ENCODE assay signal across 9 cellular contexts in the genomic region with DNA sequence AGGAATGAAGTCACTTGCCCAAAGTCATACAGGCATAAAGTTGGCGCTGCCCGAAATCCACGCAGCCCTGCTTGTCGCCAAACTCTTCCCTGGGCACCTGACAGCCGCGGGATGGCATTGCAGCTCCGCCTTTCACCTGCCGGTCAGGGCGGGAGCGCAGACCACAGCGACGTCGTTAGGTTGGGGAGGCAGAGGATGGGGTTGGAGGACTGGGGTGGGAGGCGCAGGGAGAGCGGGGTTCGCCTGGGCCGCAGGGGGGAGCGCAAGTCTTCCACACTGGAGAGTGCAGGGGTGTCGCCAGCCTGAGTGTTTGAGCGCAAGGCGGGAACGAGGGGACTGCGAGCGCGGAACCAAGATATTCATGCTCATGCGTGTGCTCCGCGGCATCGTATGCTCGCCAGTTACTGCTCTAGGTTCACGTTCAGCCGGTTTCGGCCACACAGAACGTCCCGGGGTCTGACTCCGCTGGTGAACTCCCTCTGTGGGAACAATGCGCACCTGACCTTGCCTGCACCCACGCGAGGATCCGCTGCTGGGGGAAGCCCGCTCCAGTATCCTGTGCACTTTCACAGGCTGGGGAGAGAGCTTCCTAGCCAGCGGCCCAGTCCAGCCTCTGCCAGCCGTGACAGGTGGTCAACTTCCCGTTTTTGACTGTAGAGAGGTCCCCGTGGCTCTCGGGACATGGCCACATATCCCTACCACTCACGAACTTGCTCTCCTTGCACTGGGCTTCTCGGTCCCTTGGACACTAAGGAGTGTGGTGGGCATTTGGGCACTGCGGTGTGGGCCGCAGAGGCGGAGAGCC. TPM values are rescaled to one million over a fixed set of nuclear protein-coding genes. Genes with fewer than 3 reads are reported as not detected.
A peak's percentile ranks its signal among the peaks of the same experiment; 100 is the strongest.
DNase-seq lines count a peak whose midpoint lies in the region; ATAC-seq and TF ChIP-seq lines count a peak whose summit lies in the region.
"Had no signal": no experiment of that assay in that cellular context is flagged by ENCODE, and none has a peak within 500 bp of the region (broad histone marks: within the 10 kb centered on the region; RNA-seq: fewer than 3 reads in every experiment).

No MANE protein-coding gene starts in this region.

- CTCF ChIA-PET in HEK293 (lab: Yijun Ruan, JAX) = interaction anchor here (0.6 to 8.6 kb wide), 11 partner anchors 8 to 366 kb away, joined by 3 to 85 read pairs (median 4); no protein-coding TSS in a partner anchor

- H3K27ac ChIP-seq in CD4-positive, CD25-positive, alpha-beta regulatory T cell (ENCODE audit: insufficient read depth, low read length, poor library complexity, severe bottlenecking) = no peak overlapping the region
- no peak overlapping the region; the same call in 1 of the 2 replicates for H3K27ac ChIP-seq in HEK293 (ENCODE audit: extremely low read depth, low read depth, low read length)
- no peak overlapping the region for H3K27ac ChIP-seq in heart right ventricle

- peaks cover 4% of the 10 kb centered on the region for H3K27me3 ChIP-seq in CD4-positive, CD25-positive, alpha-beta regulatory T cell (ENCODE audit: control insufficient read depth, insufficient read depth, low read length)
- peaks cover 14 to 87% (median 81%) of the 10 kb centered on the region in 7 donors for H3K27me3 ChIP-seq in heart right ventricle

- ATAC-seq in CD4-positive, CD25-positive, alpha-beta regulatory T cell (ENCODE audit: low read depth in 2 of 2) = no peak
- ATAC-seq in heart right ventricle (peak in 1 of 8 donors; percentile 5), HG03432 (IDR thresholded peaks at IDR 0.05; ENCODE audit: unreplicated experiment) (no peak), GM19035 (IDR thresholded peaks at IDR 0.05; ENCODE audit: unreplicated experiment) (no peak)

- no peak overlapping the region for H3K27ac Mint-ChIP-seq in CD4-positive, CD25-positive, alpha-beta regulatory T cell
- H3K27ac Mint-ChIP-seq in progenitor cell of endocrine pancreas = peak overlapping the region; percentile 1

- H3K4me3 Mint-ChIP-seq in CD4-positive, CD25-positive, alpha-beta regulatory T cell = peak overlapping the region; percentile 49 to 78 (median 64)
- H3K4me3 Mint-ChIP-seq in progenitor cell of endocrine pancreas (ENCODE audit: low read depth) = peak overlapping the region; percentile 73

- DNase-seq in CD4-positive, CD25-positive, alpha-beta regulatory T cell = peak in 2 of 3 donors; percentile 12 to 41
- DNase-seq in activated CD4-positive, alpha-beta T cell treated with anti-CD3 and anti-CD28 coated beads, Interleukin-2, amount 50 U/mL, for 48 hours = peak; percentile 31 to 49
- DNase-seq in heart right ventricle = no peak
- no peak for DNase-seq in progenitor cell of endocrine pancreas (ENCODE audit: low spot score, unreplicated experiment)
- no peak for DNase-seq in SW 1271 (lab: John Stamatoyannopoulos, UW)

- no peaks in the 10 kb centered on the region for H3K36me3 ChIP-seq in CD4-positive, CD25-positive, alpha-beta regulatory T cell (ENCODE audit: control insufficient read depth, insufficient read depth, low read length)
- peaks cover 0 to 22% of the 10 kb centered on the region in 2 experiments; a peak in 1 of 3 replicates for H3K36me3 ChIP-seq in HEK293 (ENCODE audit: control insufficient read depth in 2 of 2, insufficient read depth in 1 of 2, low read length in 2 of 2)
- no peaks in the 10 kb centered on the region for H3K36me3 ChIP-seq in heart right ventricle

- TF ChIP-seq CTCF in HEK293 (tag by site-specific recombination; IDR thresholded peaks at IDR 0.05) = no peak
- no peak for TF ChIP-seq CTCF in heart right ventricle (IDR thresholded peaks at IDR 0.05)
- TF ChIP-seq CTCF in progenitor cell of endocrine pancreas (IDR thresholded peaks at IDR 0.05; ENCODE audit: unreplicated experiment) = no peak

- peaks cover 53% of the 10 kb centered on the region for H3K27me3 Mint-ChIP-seq in CD4-positive, CD25-positive, alpha-beta regulatory T cell
- peaks cover 74% of the 10 kb centered on the region for H3K27me3 Mint-ChIP-seq in progenitor cell of endocrine pancreas

- intact Hi-C loops in heart right ventricle (cut with DNase I) = loop anchor here in 9 of 10 donors (2.0 to 10.0 kb wide), 6 partner anchors 210 to 510 kb away; no protein-coding TSS in a partner anchor

- H3K4me3 ChIP-seq in CD4-positive, CD25-positive, alpha-beta regulatory T cell (ENCODE audit: low read depth, low read length) = no peak overlapping the region
- H3K4me3 ChIP-seq in HEK293 (ENCODE audit: low read depth, low read length) = peak overlapping the region; percentile 61
- peak overlapping the region in 9 of 10 donors; percentile 32 to 59 (median 55) for H3K4me3 ChIP-seq in heart right ventricle
- H3K4me3 ChIP-seq: lung had no signal

- POLR2A ChIA-PET in HEK293 (lab: Yijun Ruan, JAX) = interaction anchor here (0.6 to 0.7 kb wide), 3 partner anchors 8 to 538 kb away, joined by 3 to 4 read pairs (median 3); no protein-coding TSS in a partner anchor

- H3K4me1 ChIP-seq in CD4-positive, CD25-positive, alpha-beta regulatory T cell (ENCODE audit: control insufficient read depth, insufficient read depth, low read length, poor library complexity, severe bottlenecking) = peaks cover 24% of the 10 kb centered on the region
- H3K4me1 ChIP-seq in HEK293 (ENCODE audit: control insufficient read depth, insufficient read depth, low read length) (no peaks in the 10 kb centered on the region), heart right ventricle (peaks cover 8 to 40% (median 27%) of the 10 kb centered on the region in 9 donors)

- H3K9me3 ChIP-seq in CD4-positive, CD25-positive, alpha-beta regulatory T cell (ENCODE audit: control insufficient read depth in 2 of 2, low read length in 2 of 2) = no peaks in the 10 kb centered on the region
- H3K9me3 ChIP-seq in HEK293 (ENCODE audit: control insufficient read depth, insufficient read depth, low read depth, low read length) (no peaks in the 10 kb centered on the region), heart right ventricle (no peaks in the 10 kb centered on the region)

- H3K4me1 Mint-ChIP-seq in CD4-positive, CD25-positive, alpha-beta regulatory T cell = peaks cover 0 to 20% (median 5%) of the 10 kb centered on the region in 4 donors
- H3K4me1 Mint-ChIP-seq in progenitor cell of endocrine pancreas (ENCODE audit: low read depth) = peaks cover 6% of the 10 kb centered on the region

- no peaks in the 10 kb centered on the region for H3K36me3 Mint-ChIP-seq in CD4-positive, CD25-positive, alpha-beta regulatory T cell
- H3K36me3 Mint-ChIP-seq in progenitor cell of endocrine pancreas (ENCODE audit: insufficient read depth) = no peaks in the 10 kb centered on the region

- WGBS in heart right ventricle, 2 donors = 8 to 9% methylated on average over 51 of the region's 51 CpGs

- no peaks in the 10 kb centered on the region for H3K9me3 Mint-ChIP-seq in CD4-positive, CD25-positive, alpha-beta regulatory T cell
- H3K9me3 Mint-ChIP-seq in progenitor cell of endocrine pancreas (ENCODE audit: low read depth) = no peaks in the 10 kb centered on the region

TF ChIP-seq in HEK293, 187 proteins besides CTCF, POLR2A, EP300 and RAD21 (continues in another document):
- TF ChIP-seq, protein P1, sequence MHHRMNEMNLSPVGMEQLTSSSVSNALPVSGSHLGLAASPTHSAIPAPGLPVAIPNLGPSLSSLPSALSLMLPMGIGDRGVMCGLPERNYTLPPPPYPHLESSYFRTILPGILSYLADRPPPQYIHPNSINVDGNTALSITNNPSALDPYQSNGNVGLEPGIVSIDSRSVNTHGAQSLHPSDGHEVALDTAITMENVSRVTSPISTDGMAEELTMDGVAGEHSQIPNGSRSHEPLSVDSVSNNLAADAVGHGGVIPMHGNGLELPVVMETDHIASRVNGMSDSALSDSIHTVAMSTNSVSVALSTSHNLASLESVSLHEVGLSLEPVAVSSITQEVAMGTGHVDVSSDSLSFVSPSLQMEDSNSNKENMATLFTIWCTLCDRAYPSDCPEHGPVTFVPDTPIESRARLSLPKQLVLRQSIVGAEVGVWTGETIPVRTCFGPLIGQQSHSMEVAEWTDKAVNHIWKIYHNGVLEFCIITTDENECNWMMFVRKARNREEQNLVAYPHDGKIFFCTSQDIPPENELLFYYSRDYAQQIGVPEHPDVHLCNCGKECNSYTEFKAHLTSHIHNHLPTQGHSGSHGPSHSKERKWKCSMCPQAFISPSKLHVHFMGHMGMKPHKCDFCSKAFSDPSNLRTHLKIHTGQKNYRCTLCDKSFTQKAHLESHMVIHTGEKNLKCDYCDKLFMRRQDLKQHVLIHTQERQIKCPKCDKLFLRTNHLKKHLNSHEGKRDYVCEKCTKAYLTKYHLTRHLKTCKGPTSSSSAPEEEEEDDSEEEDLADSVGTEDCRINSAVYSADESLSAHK (tag by site-specific recombination; IDR thresholded peaks at IDR 0.05) = no peak
- TF ChIP-seq KLF9 (tag by site-specific recombination; IDR thresholded peaks at IDR 0.05; ENCODE audit: low read depth) (no peak), ZNF521 (tag by site-specific recombination; IDR thresholded peaks at IDR 0.05) (no peak), ZBTB20 (tag by site-specific recombination; IDR thresholded peaks at IDR 0.05) (no peak), ZNF24 (tag by site-specific recombination; IDR thresholded peaks at IDR 0.05) (no peak)
- TF ChIP-seq, protein P2, sequence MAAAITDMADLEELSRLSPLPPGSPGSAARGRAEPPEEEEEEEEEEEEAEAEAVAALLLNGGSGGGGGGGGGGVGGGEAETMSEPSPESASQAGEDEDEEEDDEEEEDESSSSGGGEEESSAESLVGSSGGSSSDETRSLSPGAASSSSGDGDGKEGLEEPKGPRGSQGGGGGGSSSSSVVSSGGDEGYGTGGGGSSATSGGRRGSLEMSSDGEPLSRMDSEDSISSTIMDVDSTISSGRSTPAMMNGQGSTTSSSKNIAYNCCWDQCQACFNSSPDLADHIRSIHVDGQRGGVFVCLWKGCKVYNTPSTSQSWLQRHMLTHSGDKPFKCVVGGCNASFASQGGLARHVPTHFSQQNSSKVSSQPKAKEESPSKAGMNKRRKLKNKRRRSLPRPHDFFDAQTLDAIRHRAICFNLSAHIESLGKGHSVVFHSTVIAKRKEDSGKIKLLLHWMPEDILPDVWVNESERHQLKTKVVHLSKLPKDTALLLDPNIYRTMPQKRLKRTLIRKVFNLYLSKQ (tag by site-specific recombination; IDR thresholded peaks at IDR 0.05; ENCODE audit: borderline replicate concordance) = no peak

RNA-seq across cellular contexts. Expression of a gene that starts 0.8 kb away (rescaled TPM):
- total RNA-seq in CD4-positive, CD25-positive, alpha-beta regulatory T cell = not detected
- not detected for polyA plus RNA-seq in CD4-positive, CD25-positive, alpha-beta regulatory T cell
- total RNA-seq in heart right ventricle (1 to 10 TPM in 7 of 10 donors, under 1 TPM in 3; 0.28 to 8.7 (median 1.9) TPM), progenitor cell of endocrine pancreas (not detected in 2 replicates)
- 1 to 10 TPM; 4.3 to 5.9 TPM for polyA plus RNA-seq in heart right ventricle
- polyA plus RNA-seq: lung had no signal

RNA-seq across cellular contexts. Expression of a gene that starts 34.5 kb away (rescaled TPM):
- total RNA-seq in CD4-positive, CD25-positive, alpha-beta regulatory T cell = 76.9 TPM
- polyA plus RNA-seq in CD4-positive, CD25-positive, alpha-beta regulatory T cell = 10 to 100 TPM; 10.9 to 23.5 (median 17.2) TPM
- total RNA-seq in heart right ventricle (10 to 100 TPM; 15.2 to 24.5 (median 18.5) TPM), progenitor cell of endocrine pancreas (49.9 and 59.3 TPM in 2 replicates)
- polyA plus RNA-seq in heart right ventricle = 10 to 100 TPM in 1 of 2 donors, 1 to 10 TPM in 1; 9.5 to 22.5 TPM

Comparison
In these comparisons a context has a peak if more than half of its experiments do, and no peak if none do; other contexts are left out.
1. DNase-seq: peak in CD4-positive, CD25-positive, alpha-beta regulatory T cell (2 of 3) and activated CD4-positive, alpha-beta T cell treated with anti-CD3 and anti-CD28 coated beads, Interleukin-2, amount 50 U/mL, for 48 hours (2 of 2); none in heart right ventricle (0 of 2), progenitor cell of endocrine pancreas (single experiment) and SW 1271 (0 of 2).